22 cellular contexts compared by ENCODE assay signal in the genomic region with DNA sequence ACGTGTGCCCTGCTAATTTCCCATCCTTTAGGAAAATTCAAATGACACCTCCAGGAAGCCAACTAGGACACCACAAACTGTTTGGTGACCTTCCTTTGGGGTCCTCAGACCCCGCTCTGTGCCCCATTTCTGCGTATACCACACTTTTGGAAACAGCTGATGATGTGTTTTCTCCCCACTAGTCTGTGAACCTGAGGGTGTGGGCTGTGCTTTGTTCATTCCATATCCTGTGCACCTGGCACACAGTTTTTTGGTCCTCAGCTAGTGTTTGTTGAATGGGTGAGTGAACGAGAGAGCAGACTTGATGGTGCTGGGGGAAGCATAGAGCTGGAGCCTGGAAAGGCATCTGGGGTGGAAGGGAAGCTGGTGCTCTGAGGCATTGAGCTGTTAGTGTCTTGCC. TPM values are rescaled to one million over a fixed set of nuclear protein-coding genes. Genes with fewer than 3 reads are reported as not detected.
DNase-seq lines count a peak whose midpoint lies in the region; ATAC-seq and TF ChIP-seq lines count a peak whose summit lies in the region.
"Had no signal": no experiment of that assay in that cellular context is flagged by ENCODE, and none has a peak within 500 bp of the region (broad histone marks: within the 10 kb centered on the region; RNA-seq: fewer than 3 reads in every experiment).

No MANE protein-coding gene starts in this region.

- H3K9me3 Mint-ChIP-seq in activated T-cell treated with anti-CD3 and anti-CD28 coated beads, Interleukin-2, amount 50 U/mL, for 24 hours = peaks cover 2% of the 10 kb centered on the region
- H3K9me3 Mint-ChIP-seq in activated T-cell treated with anti-CD3 and anti-CD28 coated beads, Interleukin-2, amount 50 U/mL, for 4 hours = no peaks in the 10 kb centered on the region
- no peaks in the 10 kb centered on the region for H3K9me3 Mint-ChIP-seq in central memory CD8-positive, alpha-beta T cell
- H3K9me3 Mint-ChIP-seq in Calu3 (ENCODE audit: low read depth, unreplicated experiment) = no peaks in the 10 kb centered on the region
- H3K9me3 Mint-ChIP-seq: activated T-cell treated with anti-CD3 and anti-CD28 coated beads, Interleukin-2, amount 50 U/mL, for 72 hours had no signal

- H3K36me3 ChIP-seq in PC-3 (ENCODE audit: low read depth, low read length) (peaks cover 13% of the 10 kb centered on the region; the same call in 1 of the 2 replicates), spleen (peaks cover 0 to 31% (median 22%) of the 10 kb centered on the region in 6 donors), MG63 (no peaks in the 10 kb centered on the region)

- BruUV-seq in PC-3 (replicated peaks; lab: Mats Ljungman, UMichigan) (TSS peak; percentile 29), Calu3 (replicated peaks; lab: Mats Ljungman, UMichigan) (no TSS peak)

- H3K27ac Mint-ChIP-seq in activated T-cell treated with anti-CD3 and anti-CD28 coated beads, Interleukin-2, amount 50 U/mL, for 24 hours = peak overlapping the region; percentile 16
- H3K27ac Mint-ChIP-seq in central memory CD8-positive, alpha-beta T cell (ENCODE audit: low read depth) = peak overlapping the region; percentile 9
- no peak overlapping the region for H3K27ac Mint-ChIP-seq in Calu3 (ENCODE audit: unreplicated experiment)
- H3K27ac Mint-ChIP-seq: B cell had no signal

- TF ChIP-seq CTCF in PC-3 (conservative IDR thresholded peaks at IDR 0.05; ENCODE audit: low read depth, low read length) = no peak
- TF ChIP-seq CTCF in spleen (IDR thresholded peaks at IDR 0.05 in 8 of 11, conservative IDR thresholded peaks at IDR 0.05 in 3 of 11) = no peak
- no peak for TF ChIP-seq CTCF in Calu3 (IDR thresholded peaks at IDR 0.05; ENCODE audit: unreplicated experiment)

- DNase-seq in activated T-cell treated with anti-CD3 and anti-CD28 coated beads, Interleukin-2, amount 50 U/mL, for 24 hours = no peak
- DNase-seq in activated T-cell treated with anti-CD3 and anti-CD28 coated beads, Interleukin-2, amount 50 U/mL, for 4 hours = no peak
- DNase-seq in PC-3 (no peak), spleen (peak; percentile 27), Calu3 (no peak), A172 (ENCODE audit: low spot score) (no peak), MG63 (no peak)
- DNase-seq in central memory CD8-positive, alpha-beta T cell (ENCODE audit: low spot score in 2 of 2) = no peak
- DNase-seq: activated T-cell treated with anti-CD3 and anti-CD28 coated beads, Interleukin-2, amount 50 U/mL, for 72 hours; DMS79; GDM1; hypothalamus; left lung; NCI-H2029 treated with DMSO at 0.1 percent for 48 hours; NCI-H226; NCI-H69; Peyer's patch; SIG-M5; tibial artery had no signal

- H3K4me1 Mint-ChIP-seq in activated T-cell treated with anti-CD3 and anti-CD28 coated beads, Interleukin-2, amount 50 U/mL, for 24 hours (ENCODE audit: low read depth) = peaks cover 75% of the 10 kb centered on the region
- H3K4me1 Mint-ChIP-seq in activated T-cell treated with anti-CD3 and anti-CD28 coated beads, Interleukin-2, amount 50 U/mL, for 4 hours (ENCODE audit: low read depth) = peaks cover 46% of the 10 kb centered on the region
- peaks cover 35% of the 10 kb centered on the region for H3K4me1 Mint-ChIP-seq in central memory CD8-positive, alpha-beta T cell
- H3K4me1 Mint-ChIP-seq in Calu3 (ENCODE audit: low read depth, unreplicated experiment) = no peaks in the 10 kb centered on the region
- H3K4me1 Mint-ChIP-seq: B cell had no signal

- H3K9me3 ChIP-seq in PC-3 (ENCODE audit: low read length) = no peaks in the 10 kb centered on the region
- H3K9me3 ChIP-seq in spleen = no peaks in the 10 kb centered on the region
- no peaks in the 10 kb centered on the region for H3K9me3 ChIP-seq in MG63
- H3K9me3 ChIP-seq: HAP-1, left lung, Peyer's patch, tibial artery had no signal

- no peak for ATAC-seq in activated T-cell treated with anti-CD3 and anti-CD28 coated beads, Interleukin-2, amount 50 U/mL, for 4 hours
- no peak for ATAC-seq in PC-3
- ATAC-seq in central memory CD8-positive, alpha-beta T cell (replicated peaks; ENCODE audit: extremely low read depth, poor library complexity, severe bottlenecking) = no peak
- ATAC-seq: activated T-cell treated with anti-CD3 and anti-CD28 coated beads, Interleukin-2, amount 50 U/mL, for 72 hours; left lung had no signal

- H3F3A ChIP-seq in PC-3 (ENCODE audit: low read length, unreplicated experiment) = no peaks in the 10 kb centered on the region

- intact Hi-C loops in PC-3 (cut with micrococcal nuclease) = no loop called here
- intact Hi-C loops in spleen (cut with DNase I; ENCODE audit: low total_unique reads) = no loop called here
- intact Hi-C loops in Calu3 (cut with micrococcal nuclease; ENCODE audit: unreplicated experiment) = no loop called here

- H3K27me3 ChIP-seq in PC-3 (ENCODE audit: low read length) (no peaks in the 10 kb centered on the region), spleen (replicated peaks in 1 of 7) (no peaks in the 10 kb centered on the region), MG63 (no peaks in the 10 kb centered on the region)
- H3K27me3 ChIP-seq: dorsolateral prefrontal cortex, left lung, Peyer's patch had no signal

- H3K4me2 ChIP-seq in PC-3 (ENCODE audit: low read length) = no peak overlapping the region

- no peak overlapping the region for H3K9ac ChIP-seq in PC-3 (ENCODE audit: low read length)

- CTCF ChIA-PET in PC-3 (lab: Charles Lee) (no interaction called here), Calu3 (lab: Charles Lee) (no interaction called here)

- TF ChIP-seq POLR2A in spleen (IDR thresholded peaks at IDR 0.05) = no peak

- H3K79me2 ChIP-seq in PC-3 (ENCODE audit: low read length) = no peaks in the 10 kb centered on the region

- H3K4me3 Mint-ChIP-seq in activated T-cell treated with anti-CD3 and anti-CD28 coated beads, Interleukin-2, amount 50 U/mL, for 24 hours = no peak overlapping the region
- H3K4me3 Mint-ChIP-seq in activated T-cell treated with anti-CD3 and anti-CD28 coated beads, Interleukin-2, amount 50 U/mL, for 4 hours = no peak overlapping the region
- H3K4me3 Mint-ChIP-seq in central memory CD8-positive, alpha-beta T cell = no peak overlapping the region
- no peak overlapping the region for H3K4me3 Mint-ChIP-seq in Calu3 (ENCODE audit: low read depth, unreplicated experiment)
- H3K4me3 Mint-ChIP-seq: activated T-cell treated with anti-CD3 and anti-CD28 coated beads, Interleukin-2, amount 50 U/mL, for 72 hours; B cell had no signal

- no peaks in the 10 kb centered on the region for H4K20me1 ChIP-seq in PC-3 (ENCODE audit: low read length)

- no peak overlapping the region for H3K4me3 ChIP-seq in PC-3 (ENCODE audit: low read length)
- H3K4me3 ChIP-seq in spleen = no peak overlapping the region
- no peak overlapping the region for H3K4me3 ChIP-seq in MG63
- H3K4me3 ChIP-seq: dorsolateral prefrontal cortex, HAP-1, left lung, Peyer's patch, tibial artery had no signal

- H3K27ac ChIP-seq in PC-3 (ENCODE audit: low read length) (no peak overlapping the region), spleen (no peak overlapping the region)
- H3K27ac ChIP-seq: dorsolateral prefrontal cortex, left lung, Peyer's patch, tibial artery had no signal

- H3K4me1 ChIP-seq in PC-3 (ENCODE audit: insufficient read depth, low read length) (peaks cover 12% of the 10 kb centered on the region), spleen (peaks cover 0 to 36% (median 11%) of the 10 kb centered on the region in 6 donors)
- H3K4me1 ChIP-seq: HAP-1, Peyer's patch, tibial artery had no signal

- 65 to 79% (median 75%) methylated on average over 4 of the region's 4 CpGs for WGBS in spleen, 5 donors

- POLR2A ChIA-PET in PC-3 (lab: Charles Lee; ENCODE audit: unreplicated experiment) = no interaction called here

- no peaks in the 10 kb centered on the region for H3K9me2 ChIP-seq in PC-3 (replicated peaks; ENCODE audit: low read length)

- no peaks in the 10 kb centered on the region for H3K27me3 Mint-ChIP-seq in activated T-cell treated with anti-CD3 and anti-CD28 coated beads, Interleukin-2, amount 50 U/mL, for 24 hours
- H3K27me3 Mint-ChIP-seq in activated T-cell treated with anti-CD3 and anti-CD28 coated beads, Interleukin-2, amount 50 U/mL, for 4 hours (ENCODE audit: low read depth) = no peaks in the 10 kb centered on the region
- no peaks in the 10 kb centered on the region for H3K27me3 Mint-ChIP-seq in central memory CD8-positive, alpha-beta T cell
- no peaks in the 10 kb centered on the region for H3K27me3 Mint-ChIP-seq in Calu3 (ENCODE audit: unreplicated experiment)
- H3K27me3 Mint-ChIP-seq: B cell had no signal

- H3K36me3 Mint-ChIP-seq in activated T-cell treated with anti-CD3 and anti-CD28 coated beads, Interleukin-2, amount 50 U/mL, for 24 hours (ENCODE audit: low read depth) = peaks cover 35% of the 10 kb centered on the region
- peaks cover 16% of the 10 kb centered on the region for H3K36me3 Mint-ChIP-seq in activated T-cell treated with anti-CD3 and anti-CD28 coated beads, Interleukin-2, amount 50 U/mL, for 4 hours (ENCODE audit: insufficient read depth)
- peaks cover 21% of the 10 kb centered on the region for H3K36me3 Mint-ChIP-seq in central memory CD8-positive, alpha-beta T cell (ENCODE audit: insufficient read depth)
- peaks cover 10% of the 10 kb centered on the region for H3K36me3 Mint-ChIP-seq in Calu3 (ENCODE audit: insufficient read depth, unreplicated experiment)

- H2AFZ ChIP-seq in PC-3 (ENCODE audit: low read length) = no peak overlapping the region

RNA-seq across cellular contexts. Expression of gene RPS6KA1, which starts 48.6 kb away (rescaled TPM):
- total RNA-seq in activated T-cell treated with anti-CD3 and anti-CD28 coated beads, Interleukin-2, amount 50 U/mL, for 4 hours = 100 to 1,000 TPM; 131 to 157 (median 134) TPM
- total RNA-seq in PC-3 (2014; rRNA removed) (98.2 and 111 TPM in 2 replicates), spleen (100 to 1,000 TPM; 109 to 173 (median 131) TPM), Calu3 (2022) (25.8 and 28.1 TPM in 2 replicates)
- 10 to 100 TPM; 45.8 to 57.5 (median 51.0) TPM for polyA plus RNA-seq in spleen
- total RNA-seq in A172 (2014; rRNA removed; shearing (Covaris generic)) = 14.6 and 22.2 TPM in 2 replicates
- 10.1 and 10.2 TPM in 2 replicates for total RNA-seq in MG63 (2014; rRNA removed; shearing (Covaris generic); ENCODE audit: low replicate concordance)
